23 cellular contexts compared by ENCODE assay signal in genomic region chr20:16243470-16243869, GRCh38.
DNase-seq lines count a peak whose midpoint lies in the region; ATAC-seq and TF ChIP-seq lines count a peak whose summit lies in the region.
"Had no signal": no experiment of that assay in that cellular context is flagged by ENCODE, and none has a peak within 500 bp of the region (broad histone marks: within the 10 kb centered on the region; RNA-seq: fewer than 3 reads in every experiment).

No MANE protein-coding gene starts in this region.

- H3K9me3 Mint-ChIP-seq in activated CD8-positive, alpha-beta T cell treated with anti-CD3 and anti-CD28 coated beads for 36 hours, result peaks cover 2% of the 10 kb centered on the region

- H3K36me3 Mint-ChIP-seq in activated CD8-positive, alpha-beta T cell treated with anti-CD3 and anti-CD28 coated beads for 36 hours (ENCODE audit: low read depth), result no peaks in the 10 kb centered on the region
- H3K36me3 Mint-ChIP-seq: CD8-positive, alpha-beta memory T cell; stimulated activated effector memory CD8-positive, alpha-beta T cell treated with anti-CD3 and anti-CD28 coated beads, Interleukin-12 subunit alpha, Interleukin-12 subunit beta, amount 100 ng/mL, for 72 hours had no signal

- H3K27ac ChIP-seq in heart left ventricle, result no peak overlapping the region
- H3K27ac ChIP-seq: hepatocyte, SK-N-MC, tibial artery had no signal

- TF ChIP-seq CTCF in heart left ventricle (IDR thresholded peaks at IDR 0.05), result peak in 1 of 12 donors; percentile 26
- no peak for TF ChIP-seq CTCF in activated CD8-positive, alpha-beta T cell treated with anti-CD3 and anti-CD28 coated beads for 36 hours (IDR thresholded peaks at IDR 0.05)

- ATAC-seq in Right ventricle myocardium superior (ENCODE audit: poor library complexity) (peak; percentile 70), heart left ventricle (no peak), HG02938 (IDR thresholded peaks at IDR 0.05; ENCODE audit: unreplicated experiment) (no peak)
- ATAC-seq in activated CD8-positive, alpha-beta T cell treated with anti-CD3 and anti-CD28 coated beads for 36 hours, result no peak
- ATAC-seq: stimulated activated effector memory CD8-positive, alpha-beta T cell treated with anti-CD3 and anti-CD28 coated beads, Interleukin-12 subunit alpha, Interleukin-12 subunit beta, amount 100 ng/mL, for 72 hours had no signal

- H3K4me1 ChIP-seq in heart left ventricle, result no peaks in the 10 kb centered on the region
- H3K4me1 ChIP-seq: tibial artery had no signal

- no peak for TF ChIP-seq POLR2A in heart left ventricle (IDR thresholded peaks at IDR 0.05)

- intact Hi-C loops in Right ventricle myocardium superior (cut with DNase I) (loop anchor here (10.0 kb wide), 1 partner anchor 399 kb away; no protein-coding TSS in a partner anchor), heart left ventricle (cut with DNase I) (loop anchor here in 1 of 10 donors (10.0 kb wide), 1 partner anchor 231 kb away; no protein-coding TSS in a partner anchor)
- intact Hi-C loops in activated CD8-positive, alpha-beta T cell treated with anti-CD3 and anti-CD28 coated beads for 36 hours (cut with micrococcal nuclease), result no loop called here

- no peaks in the 10 kb centered on the region for H3K27me3 ChIP-seq in heart left ventricle
- H3K27me3 ChIP-seq: hepatocyte, MG63, tibial artery had no signal

- DNase-seq in Right ventricle myocardium superior (no peak), heart left ventricle (no peak), SHP77 treated with DMSO at 0.1 percent for 48 hours (lab: John Stamatoyannopoulos, UW) (peak; percentile 17), left kidney (ENCODE audit: low read depth, low spot score) (peak; percentile 27), NCI-H1436 (lab: John Stamatoyannopoulos, UW) (no peak), NK-92 (lab: John Stamatoyannopoulos, UW; ENCODE audit: unreplicated experiment) (no peak)
- no peak for DNase-seq in activated CD8-positive, alpha-beta T cell treated with anti-CD3 and anti-CD28 coated beads for 36 hours
- DNase-seq: ACHN; activated CD4-positive, alpha-beta T cell treated with anti-CD3 and anti-CD28 coated beads, Interleukin-2, amount 10 ng/mL, durations not matched to agents 7 days and 5 days; CD8-positive, alpha-beta memory T cell; cerebellar nuclear complex; IMR-90; islet precursor cell; mesenchymal stem cell; MG63; NCI-H1930; NCI-H524 treated with DMSO at 0.1 percent for 48 hours; tibial artery had no signal

- H3K9me3 ChIP-seq in heart left ventricle, result peaks cover 0 to 24% (median 4%) of the 10 kb centered on the region in 12 donors
- H3K9me3 ChIP-seq: MG63 had no signal

- no peaks in the 10 kb centered on the region for H3K4me1 Mint-ChIP-seq in activated CD8-positive, alpha-beta T cell treated with anti-CD3 and anti-CD28 coated beads for 36 hours (ENCODE audit: low read depth)
- H3K4me1 Mint-ChIP-seq: activated CD4-positive, alpha-beta T cell treated with anti-CD3 and anti-CD28 coated beads, Interleukin-2, amount 10 ng/mL, durations not matched to agents 7 days and 5 days; CD8-positive, alpha-beta memory T cell; stimulated activated effector memory CD8-positive, alpha-beta T cell treated with anti-CD3 and anti-CD28 coated beads, Interleukin-12 subunit alpha, Interleukin-12 subunit beta, amount 100 ng/mL, for 72 hours had no signal

- H3K27me3 Mint-ChIP-seq in activated CD8-positive, alpha-beta T cell treated with anti-CD3 and anti-CD28 coated beads for 36 hours, result no peaks in the 10 kb centered on the region
- H3K27me3 Mint-ChIP-seq: activated CD4-positive, alpha-beta T cell treated with anti-CD3 and anti-CD28 coated beads, Interleukin-2, amount 10 ng/mL, durations not matched to agents 7 days and 5 days; CD8-positive, alpha-beta memory T cell had no signal

- CTCF ChIA-PET in activated CD8-positive, alpha-beta T cell treated with anti-CD3 and anti-CD28 coated beads for 36 hours (lab: Charles Lee), result no interaction called here

- no peak overlapping the region for H3K27ac Mint-ChIP-seq in activated CD8-positive, alpha-beta T cell treated with anti-CD3 and anti-CD28 coated beads for 36 hours
- H3K27ac Mint-ChIP-seq: activated CD4-positive, alpha-beta T cell treated with anti-CD3 and anti-CD28 coated beads, Interleukin-2, amount 10 ng/mL, durations not matched to agents 7 days and 5 days; CD8-positive, alpha-beta memory T cell; nephron; stimulated activated effector memory CD8-positive, alpha-beta T cell treated with anti-CD3 and anti-CD28 coated beads, Interleukin-12 subunit alpha, Interleukin-12 subunit beta, amount 100 ng/mL, for 72 hours had no signal

- no peak overlapping the region for H3K4me3 ChIP-seq in heart left ventricle
- H3K4me3 ChIP-seq: hepatocyte, MG63, SK-N-MC, tibial artery had no signal

- whole genome bisulfite sequencing in heart left ventricle, 4 donors, result 32 to 50% (median 37%) methylated on average over 4 of the region's 4 CpGs

- POLR2A ChIA-PET in activated CD8-positive, alpha-beta T cell treated with anti-CD3 and anti-CD28 coated beads for 36 hours (lab: Charles Lee), result no interaction called here

- no peak overlapping the region for H3K4me3 Mint-ChIP-seq in activated CD8-positive, alpha-beta T cell treated with anti-CD3 and anti-CD28 coated beads for 36 hours
- H3K4me3 Mint-ChIP-seq: activated CD4-positive, alpha-beta T cell treated with anti-CD3 and anti-CD28 coated beads, Interleukin-2, amount 10 ng/mL, durations not matched to agents 7 days and 5 days; CD8-positive, alpha-beta memory T cell; nephron; stimulated activated effector memory CD8-positive, alpha-beta T cell treated with anti-CD3 and anti-CD28 coated beads, Interleukin-12 subunit alpha, Interleukin-12 subunit beta, amount 100 ng/mL, for 72 hours had no signal

- no peaks in the 10 kb centered on the region for H3K36me3 ChIP-seq in heart left ventricle
- H3K36me3 ChIP-seq: MG63, tibial artery had no signal

Comparison
In these comparisons a context has a peak if more than half of its experiments do, and no peak if none do; other contexts are left out.
1. DNase-seq: peak in SHP77 treated with DMSO at 0.1 percent for 48 hours (single experiment) and left kidney (single experiment); none in Right ventricle myocardium superior (single experiment), heart left ventricle (0 of 5), NCI-H1436 (single experiment), activated CD8-positive, alpha-beta T cell treated with anti-CD3 and anti-CD28 coated beads for 36 hours (single experiment) and NK-92 (single experiment).